15 cellular contexts compared by ENCODE assay signal in the genomic region with DNA sequence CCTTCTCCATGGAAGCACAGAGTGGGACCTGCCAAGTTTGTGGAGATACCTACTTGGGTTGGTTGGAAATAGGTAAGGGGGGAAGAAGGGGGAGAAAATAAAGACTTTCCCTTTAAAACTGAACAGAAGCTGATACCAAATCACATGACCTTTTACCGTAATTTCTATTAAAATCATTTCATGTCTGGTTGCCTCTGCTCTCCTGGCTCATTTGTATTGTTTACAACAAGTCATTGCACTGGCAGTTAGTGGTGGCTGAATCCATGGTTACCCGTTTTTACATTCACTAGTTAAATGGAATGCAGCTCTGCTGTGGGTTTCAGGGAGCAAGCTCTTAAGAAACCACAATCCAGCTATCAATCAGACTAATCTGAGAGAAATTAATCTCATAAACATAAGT.
DNase-seq lines count a peak whose midpoint lies in the region; ATAC-seq and TF ChIP-seq lines count a peak whose summit lies in the region.
"Had no signal": no experiment of that assay in that cellular context is flagged by ENCODE, and none has a peak within 500 bp of the region (broad histone marks: within the 10 kb centered on the region; RNA-seq: fewer than 3 reads in every experiment).

No MANE protein-coding gene starts in this region.

- H3K14ac ChIP-seq in IMR-90 (replicated peaks; ENCODE audit: low read depth, low read length) (peak overlapping the region; percentile 45), mesenchymal stem cell (ENCODE audit: low read length in 2 of 2) (no peak overlapping the region)

- POLR2A ChIA-PET in IMR-90 (lab: Charles Lee; ENCODE audit: unreplicated experiment), result no interaction called here

- no TSS peak for BruUV-seq in IMR-90 (replicated peaks; lab: Mats Ljungman, UMichigan)

- H3K27me3 ChIP-seq in IMR-90 (ENCODE audit: control insufficient read depth, insufficient read depth, low read length) (no peaks in the 10 kb centered on the region), mesenchymal stem cell (ENCODE audit: control insufficient read depth in 1 of 2, insufficient read depth in 1 of 2, low read length in 2 of 2) (peaks cover 6 to 27% of the 10 kb centered on the region in 2 experiments)

- H2BK15ac ChIP-seq in IMR-90 (ENCODE audit: low read depth, low read length) (no peak overlapping the region), mesenchymal stem cell (ENCODE audit: low read depth, poor library complexity, severe bottlenecking) (no peak overlapping the region)

- WGBS in IMR-90 (ENCODE audit: extremely low coverage in 2 of 2, insufficient read length in 1 of 2), 2 experiments, result no CpG with 5 or more reads among the region's 2 CpGs
- 60% methylated on average over 1 of the region's 2 CpGs for WGBS in mesenchymal stem cell

- in situ Hi-C loops in IMR-90 (cut with MboI; ENCODE audit: low sequenced_read_pairs), result no loop called here

- H3K9me3 ChIP-seq in IMR-90 (ENCODE audit: control insufficient read depth, insufficient read depth, low read length), result no peaks in the 10 kb centered on the region
- no peaks in the 10 kb centered on the region for H3K9me3 ChIP-seq in mesenchymal stem cell (ENCODE audit: control insufficient read depth, low read length)
- H3K9me3 ChIP-seq: esophagus squamous epithelium had no signal

- TF ChIP-seq POLR2A in IMR-90 (IDR thresholded peaks at IDR 0.05; ENCODE audit: low read depth, low read length), result no peak

- no peaks in the 10 kb centered on the region for H3K36me3 ChIP-seq in IMR-90 (ENCODE audit: control insufficient read depth, insufficient read depth, low read length)
- no peaks in the 10 kb centered on the region for H3K36me3 ChIP-seq in mesenchymal stem cell (ENCODE audit: control insufficient read depth in 1 of 2, insufficient read depth in 2 of 2, low read depth in 1 of 2, low read length in 2 of 2)
- H3K36me3 ChIP-seq: esophagus squamous epithelium had no signal

- H3K4me1 ChIP-seq in IMR-90 (ENCODE audit: control insufficient read depth, insufficient read depth, low read length) (peaks cover 4% of the 10 kb centered on the region; the same call in 1 of the 2 replicates), mesenchymal stem cell (ENCODE audit: control insufficient read depth, insufficient read depth, low read depth, low read length) (no peaks in the 10 kb centered on the region)

- no peaks in the 10 kb centered on the region for H3K9me1 ChIP-seq in IMR-90 (ENCODE audit: insufficient read depth, low read length)

- H2BK12ac ChIP-seq in mesenchymal stem cell (ENCODE audit: low read length in 2 of 2), result no peak overlapping the region

- H4K8ac ChIP-seq in IMR-90 (ENCODE audit: low read depth in 2 of 2, low read length in 2 of 2) (no peak overlapping the region; a peak in 1 of 4 replicates), mesenchymal stem cell (ENCODE audit: low read length) (no peak overlapping the region)

- no peak overlapping the region for H4K91ac ChIP-seq in IMR-90 (ENCODE audit: insufficient read depth, low read depth, low read length)
- no peak overlapping the region for H4K91ac ChIP-seq in mesenchymal stem cell (ENCODE audit: low read length)

- H3K9ac ChIP-seq in IMR-90 (ENCODE audit: low read depth, low read length) (no peak overlapping the region), mesenchymal stem cell (ENCODE audit: low read length) (no peak overlapping the region)

- H4K20me1 ChIP-seq in IMR-90 (ENCODE audit: insufficient read depth, low read length), result no peaks in the 10 kb centered on the region

- no peak for TF ChIP-seq RAD21 in IMR-90 (IDR thresholded peaks at IDR 0.05; ENCODE audit: low read length)

- H2AK9ac ChIP-seq in IMR-90 (replicated peaks; ENCODE audit: low read depth, low read length, poor library complexity), result no peak overlapping the region

- no peak overlapping the region for H3K56ac ChIP-seq in IMR-90 (ENCODE audit: extremely low read depth, insufficient read depth, low read length)

- CTCF ChIA-PET in IMR-90 (lab: Yijun Ruan, JAX), result interaction anchor here (0.8 to 1.4 kb wide), 2 partner anchors 10 to 346 kb away, joined by 3 to 4 read pairs; no protein-coding TSS in a partner anchor

- H2AFZ ChIP-seq in IMR-90 (replicated peaks; ENCODE audit: low read length, poor library complexity) (no peak overlapping the region), mesenchymal stem cell (ENCODE audit: low read depth, low read length) (no peak overlapping the region)

- H3K79me1 ChIP-seq in IMR-90 (ENCODE audit: low read depth in 1 of 2, low read length in 2 of 2) (no peaks in the 10 kb centered on the region; a peak in 1 of 4 replicates), mesenchymal stem cell (replicated peaks; ENCODE audit: low read length, poor library complexity, severe bottlenecking) (no peaks in the 10 kb centered on the region)

- no peak overlapping the region for H3K18ac ChIP-seq in IMR-90 (ENCODE audit: low read depth, low read length)
- H3K18ac ChIP-seq in mesenchymal stem cell (ENCODE audit: low read depth in 1 of 2, low read length in 2 of 2), result no peak overlapping the region

- no peak for TF ChIP-seq CTCF in IMR-90 (conservative IDR thresholded peaks at IDR 0.05; ENCODE audit: low read depth, low read length)
- no peak for TF ChIP-seq CTCF in choroid plexus epithelial cell (conservative IDR thresholded peaks at IDR 0.05; ENCODE audit: low read depth, low read length)

- no peak overlapping the region for H3K23ac ChIP-seq in IMR-90 (ENCODE audit: low read depth, low read length)
- H3K23ac ChIP-seq in mesenchymal stem cell (ENCODE audit: low read length in 2 of 2), result no peak overlapping the region

- H2BK5ac ChIP-seq in IMR-90 (ENCODE audit: low read depth, low read length, poor library complexity, severe bottlenecking) (no peak overlapping the region), mesenchymal stem cell (ENCODE audit: low read depth, low read length, poor library complexity, severe bottlenecking) (no peak overlapping the region)

- DNase-seq in A172 (ENCODE audit: low spot score) (peak; percentile 28), IMR-90 (peak; percentile 77), choroid plexus epithelial cell (ENCODE audit: low read depth) (peak; percentile 22), mesenchymal stem cell (peak; percentile 67), NCI-H1930 (lab: John Stamatoyannopoulos, UW) (no peak)
- DNase-seq in NK-92 treated with Interleukin-12 subunit alpha and Interleukin-12 subunit beta, amount 100 ng/mL, for 24 hours (lab: John Stamatoyannopoulos, UW), result no peak
- DNase-seq: activated CD4-positive, alpha-beta T cell treated with anti-CD3 and anti-CD28 coated beads, Interleukin-2, amount 50 U/mL, for 48 hours; activated effector memory CD4-positive, alpha-beta T cell treated with Interleukin-2 at 50 U/mL for 16 hours; esophagus squamous epithelium; GF-D8; natural killer cell; T-cell had no signal

- H3K4me3 ChIP-seq in IMR-90 (ENCODE audit: insufficient read depth, low read depth, low read length) (no peak overlapping the region), choroid plexus epithelial cell (ENCODE audit: low read depth, low read length) (no peak overlapping the region), mesenchymal stem cell (ENCODE audit: insufficient read depth in 1 of 2, low read depth in 1 of 2, low read length in 2 of 2) (no peak overlapping the region)

- 0 out of 2 replicates have a peak overlapping the region, but pooled peaks have one; percentile 25 for H3K4me2 ChIP-seq in IMR-90 (ENCODE audit: low read depth, low read length)
- no peak overlapping the region for H3K4me2 ChIP-seq in mesenchymal stem cell (ENCODE audit: low read length, poor library complexity, severe bottlenecking)

- ATAC-seq in IMR-90 (ENCODE audit: low read depth), result peak; percentile 85
- no peak for ATAC-seq in HG03175 (IDR thresholded peaks at IDR 0.05; ENCODE audit: unreplicated experiment)
- ATAC-seq in GM18861 (IDR thresholded peaks at IDR 0.05; ENCODE audit: unreplicated experiment), result no peak
- ATAC-seq: natural killer cell; stimulated activated effector memory CD8-positive, alpha-beta T cell treated with anti-CD3 and anti-CD28 coated beads, Interleukin-12 subunit alpha, Interleukin-12 subunit beta, amount 100 ng/mL, for 72 hours; T-cell had no signal

- intact Hi-C loops in IMR-90 (cut with micrococcal nuclease), result no loop called here

- H2BK20ac ChIP-seq in IMR-90 (ENCODE audit: low read depth, low read length), result no peak overlapping the region

- no peak overlapping the region for H2AK5ac ChIP-seq in IMR-90 (ENCODE audit: low read depth, low read length)
- H2AK5ac ChIP-seq in mesenchymal stem cell (ENCODE audit: low read length, severe bottlenecking), result no peak overlapping the region

- H2BK120ac ChIP-seq in IMR-90 (ENCODE audit: low read depth, low read length) (0 out of 2 replicates have a peak overlapping the region, but pooled peaks have one; percentile 25), mesenchymal stem cell (ENCODE audit: low read depth, low read length) (no peak overlapping the region)

- H3K27ac ChIP-seq in IMR-90 (ENCODE audit: insufficient read depth, low read length) (no peak overlapping the region), mesenchymal stem cell (ENCODE audit: low read length, poor library complexity, severe bottlenecking) (no peak overlapping the region)

- no peak overlapping the region; the same call in 1 of the 2 replicates for H3K4ac ChIP-seq in IMR-90 (ENCODE audit: low read depth, low read length)
- H3K4ac ChIP-seq in mesenchymal stem cell (ENCODE audit: low read depth in 1 of 2, low read length in 2 of 2), result no peak overlapping the region

- dilution Hi-C loops in IMR-90 (cut with HindIII; ENCODE audit: low sequenced_read_pairs, unreplicated experiment), result no loop called here

- H4K5ac ChIP-seq in IMR-90 (ENCODE audit: low read depth, low read length), result no peak overlapping the region

TF ChIP-seq in IMR-90, 13 proteins besides CTCF, POLR2A, EP300 and RAD21 (continues in another document):
- TF ChIP-seq SMC3 (IDR thresholded peaks at IDR 0.05; ENCODE audit: low read depth, low read length) (no peak), RFX5 (IDR thresholded peaks at IDR 0.05; ENCODE audit: low read depth, low read length) (no peak), ELK1 (IDR thresholded peaks at IDR 0.05; ENCODE audit: borderline replicate concordance, low read depth, low read length) (no peak), NFE2L2 (IDR thresholded peaks at IDR 0.05; ENCODE audit: low read depth, low read length) (no peak)

Comparison
In these comparisons a context has a peak if more than half of its experiments do, and no peak if none do; other contexts are left out.
1. DNase-seq: peak in A172 (single experiment), IMR-90 (single experiment), choroid plexus epithelial cell (single experiment) and mesenchymal stem cell (single experiment); none in NCI-H1930 (0 of 2) and NK-92 treated with Interleukin-12 subunit alpha and Interleukin-12 subunit beta, amount 100 ng/mL, for 24 hours (single experiment).